8 cellular contexts compared by ENCODE assay signal in genomic region chr6:31834367-31834703, GRCh38. TPM values are rescaled to one million over a fixed set of nuclear protein-coding genes. Genes with fewer than 3 reads are reported as not detected.
DNase-seq lines count a peak whose midpoint lies in the region; ATAC-seq and TF ChIP-seq lines count a peak whose summit lies in the region.

No MANE protein-coding gene starts in this region.

- ATAC-seq in HG03097 (IDR thresholded peaks at IDR 0.05; ENCODE audit: low FRiP score, unreplicated experiment) (peak; percentile 44), mucosa of descending colon (peak; percentile 84)

- peaks cover 57% of the 10 kb centered on the region for H3K36me3 Mint-ChIP-seq in stimulated activated naive CD8-positive, alpha-beta T cell treated with anti-CD3 and anti-CD28 coated beads, Interleukin-15, Interleukin-2, amounts not matched to agents 100 ng/mL and 50 ng/mL, for 24 hours (ENCODE audit: low read depth)

- DNase-seq in GM04504 (ENCODE audit: low read depth) (peak; percentile 77), NCI-H460 (ENCODE audit: extremely low read depth, low read depth) (peak; percentile 81), epithelial cell of proximal tubule (ENCODE audit: low read depth) (no peak), mucosa of descending colon (peak; percentile 92 to 93 (median 93)), GM19240 (ENCODE audit: insufficient read length, low spot score) (no peak)
- peak; percentile 44 to 46 for DNase-seq in activated CD4-positive, alpha-beta T cell treated with anti-CD3 and anti-CD28 coated beads, Interleukin-2, amount 50 U/mL, for 24 hours (ENCODE audit: low read depth in 1 of 2, low spot score in 1 of 2)

- H3K27me3 Mint-ChIP-seq in stimulated activated naive CD8-positive, alpha-beta T cell treated with anti-CD3 and anti-CD28 coated beads, Interleukin-15, Interleukin-2, amounts not matched to agents 100 ng/mL and 50 ng/mL, for 24 hours: no peaks in the 10 kb centered on the region

- peak overlapping the region; percentile 100 for H3K27ac Mint-ChIP-seq in stimulated activated naive CD8-positive, alpha-beta T cell treated with anti-CD3 and anti-CD28 coated beads, Interleukin-15, Interleukin-2, amounts not matched to agents 100 ng/mL and 50 ng/mL, for 24 hours

- H3K4me3 ChIP-seq in epithelial cell of proximal tubule (ENCODE audit: low read depth, low read length): peak overlapping the region; percentile 88
- H3K4me3 ChIP-seq in mucosa of descending colon: peak overlapping the region; percentile 90

- intact Hi-C loops in mucosa of descending colon (cut with DNase I, micrococcal nuclease): loop anchor here in 1 of 2 donors (5.0 kb wide), 1 partner anchor 102 kb away; no protein-coding TSS in a partner anchor

- no peaks in the 10 kb centered on the region for H3K9me3 Mint-ChIP-seq in stimulated activated naive CD8-positive, alpha-beta T cell treated with anti-CD3 and anti-CD28 coated beads, Interleukin-15, Interleukin-2, amounts not matched to agents 100 ng/mL and 50 ng/mL, for 24 hours

- H3K4me1 Mint-ChIP-seq in stimulated activated naive CD8-positive, alpha-beta T cell treated with anti-CD3 and anti-CD28 coated beads, Interleukin-15, Interleukin-2, amounts not matched to agents 100 ng/mL and 50 ng/mL, for 24 hours (ENCODE audit: low read depth): peaks cover 68% of the 10 kb centered on the region

- TF ChIP-seq CTCF in epithelial cell of proximal tubule (conservative IDR thresholded peaks at IDR 0.05; ENCODE audit: low read depth, low read length): no peak
- no peak for TF ChIP-seq CTCF in mucosa of descending colon (IDR thresholded peaks at IDR 0.05)

- H3K36me3 ChIP-seq in mucosa of descending colon (ENCODE audit: low read depth): no peaks in the 10 kb centered on the region

- H3K4me1 ChIP-seq in mucosa of descending colon (ENCODE audit: low read depth): peaks cover 54% of the 10 kb centered on the region

- H3K9me3 ChIP-seq in mucosa of descending colon: no peaks in the 10 kb centered on the region

- H3K4me3 Mint-ChIP-seq in stimulated activated naive CD8-positive, alpha-beta T cell treated with anti-CD3 and anti-CD28 coated beads, Interleukin-15, Interleukin-2, amounts not matched to agents 100 ng/mL and 50 ng/mL, for 24 hours: peak overlapping the region; percentile 94

RNA-seq across cellular contexts. Expression of gene HSPA1B, which starts 6.8 kb away (rescaled TPM):
- 58.3 and 60.4 TPM in 2 replicates for total RNA-seq in NCI-H460 (2014; rRNA removed; shearing (Covaris generic))
- 83.3 and 100 TPM in 2 replicates for polyA plus RNA-seq in NCI-H460 (2014; cell fraction: nucleus; rRNA removed)
- total RNA-seq in epithelial cell of proximal tubule (58.4 and 136 TPM in 2 replicates), mucosa of descending colon (100 to 1,000 TPM; 172 to 254 (median 200) TPM)

RNA-seq across cellular contexts. Expression of gene HSPA1A, which starts 19.0 kb away (rescaled TPM):
- 43.3 and 46.7 TPM in 2 replicates for total RNA-seq in NCI-H460 (2014; rRNA removed; shearing (Covaris generic))
- 58.3 and 100 TPM in 2 replicates for polyA plus RNA-seq in NCI-H460 (2014; cell fraction: nucleus; rRNA removed)
- total RNA-seq in epithelial cell of proximal tubule (116 and 139 TPM in 2 replicates), mucosa of descending colon (100 to 1,000 TPM in 2 of 3 donors, 10 to 100 TPM in 1; 73.6 to 274 (median 107) TPM)

RNA-seq across cellular contexts. Expression of gene HSPA1L, which starts 19.3 kb away (rescaled TPM):
- 0.82 and 1.0 TPM in 2 replicates for total RNA-seq in NCI-H460 (2014; rRNA removed; shearing (Covaris generic))
- polyA plus RNA-seq in NCI-H460 (2014; cell fraction: nucleus; rRNA removed): 0.10 TPM in 1 of 2 replicates, not detected in the other
- 0.29 and 0.35 TPM in 2 replicates for total RNA-seq in epithelial cell of proximal tubule
- 1 to 10 TPM; 1.2 to 3.4 (median 1.3) TPM for total RNA-seq in mucosa of descending colon

RNA-seq across cellular contexts. Expression of gene LSM2, which starts 27.6 kb away (rescaled TPM):
- 62.6 and 64.3 TPM in 2 replicates for total RNA-seq in NCI-H460 (2014; rRNA removed; shearing (Covaris generic))
- 51.6 and 78.9 TPM in 2 replicates for polyA plus RNA-seq in NCI-H460 (2014; cell fraction: nucleus; rRNA removed)
- total RNA-seq in epithelial cell of proximal tubule: 112 and 157 TPM in 2 replicates
- total RNA-seq in mucosa of descending colon: 10 to 100 TPM; 21.7 to 35.5 (median 33.8) TPM

RNA-seq across cellular contexts. Expression of gene NEU1, which starts 28.3 kb away (rescaled TPM):
- total RNA-seq in NCI-H460 (2014; rRNA removed; shearing (Covaris generic)): 24.6 and 25.2 TPM in 2 replicates
- polyA plus RNA-seq in NCI-H460 (2014; cell fraction: nucleus; rRNA removed): 19.9 and 22.4 TPM in 2 replicates
- 65.2 and 68.6 TPM in 2 replicates for total RNA-seq in epithelial cell of proximal tubule
- 10 to 100 TPM; 44.0 to 65.7 (median 45.0) TPM for total RNA-seq in mucosa of descending colon

Comparison
In these comparisons a context has a peak if more than half of its experiments do, and no peak if none do; other contexts are left out.
1. DNase-seq: peak in GM04504 (single experiment), NCI-H460 (single experiment), activated CD4-positive, alpha-beta T cell treated with anti-CD3 and anti-CD28 coated beads, Interleukin-2, amount 50 U/mL, for 24 hours (2 of 2) and mucosa of descending colon (3 of 3); none in epithelial cell of proximal tubule (single experiment) and GM19240 (single experiment).